ENCODE assay signal across 9 cellular contexts in the genomic region with DNA sequence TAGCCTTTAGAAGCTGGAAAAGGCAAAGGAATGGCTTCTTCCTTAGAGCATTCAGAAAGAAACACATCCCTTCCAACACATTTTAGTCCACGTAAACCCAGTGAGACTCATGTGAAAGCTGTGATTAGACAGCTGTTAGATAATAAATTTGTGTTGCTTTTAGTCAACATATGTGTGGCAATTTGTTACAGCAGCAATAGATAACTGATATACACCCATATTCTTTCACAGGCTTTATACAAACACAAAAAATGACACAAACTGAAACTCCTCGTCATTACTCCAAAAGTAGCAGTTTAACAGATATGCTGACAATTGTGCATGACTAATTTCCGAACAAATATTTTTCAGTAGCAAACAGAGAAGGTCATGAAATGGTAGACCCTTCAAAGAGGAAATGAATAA.
DNase-seq lines count a peak whose midpoint lies in the region; ATAC-seq, FAIRE-seq and TF ChIP-seq lines count a peak whose summit lies in the region.
"Had no signal": no experiment of that assay in that cellular context is flagged by ENCODE, and none has a peak within 500 bp of the region (broad histone marks: within the 10 kb centered on the region; RNA-seq: fewer than 3 reads in every experiment).

No MANE protein-coding gene starts in this region.

- FAIRE-seq in endothelial cell of umbilical vein (lab: Jason Lieb, UNC): peak; percentile 55

- BruUV-seq in endothelial cell of umbilical vein (replicated peaks; lab: Mats Ljungman, UMichigan): no TSS peak

- peak; percentile 83 for DNase-seq in endothelial cell of umbilical vein (ENCODE audit: low read depth, low spot score)
- DNase-seq in globus pallidus (ENCODE audit: low spot score): no peak
- DNase-seq in stimulated activated CD4-positive, alpha-beta T cell treated with anti-CD3 and anti-CD28 coated beads, Interleukin-2, amount 100 ng/mL, for 48 hours: no peak
- DNase-seq in tibial artery: no peak
- DNase-seq in posterior cingulate gyrus: no peak
- DNase-seq: stimulated activated CD4-positive, alpha-beta T cell treated with anti-CD3 and anti-CD28 coated beads, Interleukin-1b, Interleukin-23, amount 100 ng/mL, for 48 hours had no signal

- peak; percentile 21 for TF ChIP-seq POLR2A in endothelial cell of umbilical vein (IDR thresholded peaks at IDR 0.05; ENCODE audit: low read depth, low read length)

- CTCF ChIA-PET in endothelial cell of umbilical vein (lab: Charles Lee): interaction anchor here (1.2 kb wide), 1 partner anchor 25 kb away, joined by 3 read pairs; no protein-coding TSS in a partner anchor

- no peaks in the 10 kb centered on the region for H3K27me3 ChIP-seq in endothelial cell of umbilical vein (ENCODE audit: control insufficient read depth in 2 of 2, insufficient read depth in 2 of 2, low read length in 2 of 2)
- H3K27me3 ChIP-seq in tibial artery: no peaks in the 10 kb centered on the region

- H3K36me3 ChIP-seq in endothelial cell of umbilical vein (ENCODE audit: control insufficient read depth in 2 of 2, extremely low read depth in 1 of 2, insufficient read depth in 2 of 2, low read length in 2 of 2) (peaks cover 0 to 2% of the 10 kb centered on the region in 2 experiments), tibial artery (peaks cover 15 to 24% (median 23%) of the 10 kb centered on the region in 3 donors)

- no peaks in the 10 kb centered on the region for H4K20me1 ChIP-seq in endothelial cell of umbilical vein (replicated peaks; ENCODE audit: control insufficient read depth, extremely low read depth, insufficient read depth, low read length)

- TF ChIP-seq CTCF in endothelial cell of umbilical vein (IDR thresholded peaks at IDR 0.05; ENCODE audit: extremely low read depth in 1 of 2, insufficient read depth in 1 of 2, low read depth in 1 of 2, low read length in 2 of 2) (no peak), tibial artery (IDR thresholded peaks at IDR 0.05) (no peak)

- H3K79me2 ChIP-seq in endothelial cell of umbilical vein (ENCODE audit: control insufficient read depth, insufficient read depth, low read length): peaks cover 10% of the 10 kb centered on the region

- peak overlapping the region; percentile 8 for H3K9ac ChIP-seq in endothelial cell of umbilical vein (replicated peaks; ENCODE audit: extremely low read depth, insufficient read depth, low read length)

- intact Hi-C loops in endothelial cell of umbilical vein (cut with micrococcal nuclease): loop anchor here (1.0 to 2.0 kb wide), 2 partner anchors 27 to 66 kb away; partner anchors contain the start of gene ANTXR2
- intact Hi-C loops in tibial artery (cut with DNase I; ENCODE audit: low total_unique reads): no loop called here
- intact Hi-C loops in posterior cingulate gyrus (cut with DNase I): no loop called here

- H3K4me3 ChIP-seq in endothelial cell of umbilical vein (replicated peaks in 1 of 3; ENCODE audit: insufficient read depth in 1 of 3, low read depth in 1 of 3, low read length in 3 of 3): no peak overlapping the region
- no peak overlapping the region for H3K4me3 ChIP-seq in tibial artery

- H3K27ac ChIP-seq in endothelial cell of umbilical vein (ENCODE audit: insufficient read depth, low read depth, low read length) (peak overlapping the region; percentile 70), tibial artery (no peak overlapping the region)

- H3K4me1 ChIP-seq in endothelial cell of umbilical vein (ENCODE audit: control insufficient read depth, extremely low read depth, insufficient read depth, low read length): peaks cover 52% of the 10 kb centered on the region
- H3K4me1 ChIP-seq in tibial artery: peaks cover 0 to 16% (median 0%) of the 10 kb centered on the region in 4 donors

- peak overlapping the region; percentile 88 for H3K4me2 ChIP-seq in endothelial cell of umbilical vein (ENCODE audit: insufficient read depth, low read length)

- H3K9me3 ChIP-seq in endothelial cell of umbilical vein (replicated peaks; ENCODE audit: control insufficient read depth, insufficient read depth, low read length) (peaks cover 3% of the 10 kb centered on the region), tibial artery (peaks cover 0 to 7% (median 6%) of the 10 kb centered on the region in 3 donors)

- dilution Hi-C loops in endothelial cell of umbilical vein (cut with MboI; ENCODE audit: extremely low pct_ligation_motif_present, low sequenced_read_pairs): no loop called here

- ATAC-seq in GM18511 (IDR thresholded peaks at IDR 0.05; ENCODE audit: unreplicated experiment) (peak; percentile 79), GM21515 (IDR thresholded peaks at IDR 0.05; ENCODE audit: unreplicated experiment) (peak; percentile 55), HG03457 (IDR thresholded peaks at IDR 0.05; ENCODE audit: unreplicated experiment) (peak; percentile 92)

- H2AFZ ChIP-seq in endothelial cell of umbilical vein (ENCODE audit: low read depth, low read length): no peak overlapping the region

- POLR2A ChIA-PET in endothelial cell of umbilical vein (lab: Charles Lee): no interaction called here

- H3K9me1 ChIP-seq in endothelial cell of umbilical vein (replicated peaks; ENCODE audit: control insufficient read depth, extremely low read depth, insufficient read depth, low read length): no peaks in the 10 kb centered on the region

TF ChIP-seq in endothelial cell of umbilical vein, 7 proteins besides CTCF, POLR2A, EP300 and RAD21:
- TF ChIP-seq JUN (IDR thresholded peaks at IDR 0.05; ENCODE audit: borderline replicate concordance, insufficient read depth, insufficient read length, low read depth) (peak; percentile 67), FOS (IDR thresholded peaks at IDR 0.05; ENCODE audit: borderline replicate concordance, insufficient read depth, low read length) (peak; percentile 78), MYC (IDR thresholded peaks at IDR 0.05; ENCODE audit: low read depth, low read length) (no peak), POLR2AphosphoS5 (IDR thresholded peaks at IDR 0.05; ENCODE audit: insufficient read depth, low read depth, low read length) (peak; percentile 46), GATA2 (IDR thresholded peaks at IDR 0.05; ENCODE audit: insufficient read depth, insufficient read length, low read depth, low read length) (peak; percentile 60)
TF ChIP-seq in endothelial cell of umbilical vein: peak in this region for 4.
